1 cellular context compared by ENCODE assay signal in the genomic region with DNA sequence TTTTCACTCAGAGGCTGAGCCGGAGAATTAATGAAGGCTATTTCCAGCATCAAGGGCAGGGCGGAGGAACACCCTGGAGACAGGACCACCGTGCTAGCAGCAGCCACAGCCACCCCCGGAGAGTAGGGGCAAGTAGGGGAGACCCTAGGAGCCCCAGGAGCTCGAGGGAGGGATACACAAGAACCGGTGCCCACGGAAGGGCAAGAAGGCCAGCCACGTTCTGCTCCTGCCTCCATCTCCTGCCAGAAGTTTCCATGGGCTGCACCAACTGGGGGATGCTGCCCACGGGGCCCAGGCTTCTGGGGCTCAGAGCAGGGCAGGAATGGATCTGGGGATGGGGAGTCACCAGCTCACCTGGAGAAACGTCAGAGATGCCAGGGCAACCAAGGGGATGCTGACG.
TF ChIP-seq lines count a peak whose summit lies in the region.

No MANE protein-coding gene starts in this region.

TF ChIP-seq in HepG2, 621 proteins besides CTCF, POLR2A, EP300 and RAD21 (continued from another document):
- TF ChIP-seq, protein P1, sequence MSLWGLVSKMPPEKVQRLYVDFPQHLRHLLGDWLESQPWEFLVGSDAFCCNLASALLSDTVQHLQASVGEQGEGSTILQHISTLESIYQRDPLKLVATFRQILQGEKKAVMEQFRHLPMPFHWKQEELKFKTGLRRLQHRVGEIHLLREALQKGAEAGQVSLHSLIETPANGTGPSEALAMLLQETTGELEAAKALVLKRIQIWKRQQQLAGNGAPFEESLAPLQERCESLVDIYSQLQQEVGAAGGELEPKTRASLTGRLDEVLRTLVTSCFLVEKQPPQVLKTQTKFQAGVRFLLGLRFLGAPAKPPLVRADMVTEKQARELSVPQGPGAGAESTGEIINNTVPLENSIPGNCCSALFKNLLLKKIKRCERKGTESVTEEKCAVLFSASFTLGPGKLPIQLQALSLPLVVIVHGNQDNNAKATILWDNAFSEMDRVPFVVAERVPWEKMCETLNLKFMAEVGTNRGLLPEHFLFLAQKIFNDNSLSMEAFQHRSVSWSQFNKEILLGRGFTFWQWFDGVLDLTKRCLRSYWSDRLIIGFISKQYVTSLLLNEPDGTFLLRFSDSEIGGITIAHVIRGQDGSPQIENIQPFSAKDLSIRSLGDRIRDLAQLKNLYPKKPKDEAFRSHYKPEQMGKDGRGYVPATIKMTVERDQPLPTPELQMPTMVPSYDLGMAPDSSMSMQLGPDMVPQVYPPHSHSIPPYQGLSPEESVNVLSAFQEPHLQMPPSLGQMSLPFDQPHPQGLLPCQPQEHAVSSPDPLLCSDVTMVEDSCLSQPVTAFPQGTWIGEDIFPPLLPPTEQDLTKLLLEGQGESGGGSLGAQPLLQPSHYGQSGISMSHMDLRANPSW (CRISPR knock-in tag; IDR thresholded peaks at IDR 0.05; ENCODE audit: borderline replicate concordance), result no peak
- TF ChIP-seq ZNF329 (CRISPR knock-in tag; IDR thresholded peaks at IDR 0.05; ENCODE audit: low read depth) (no peak), ZNF747 (CRISPR knock-in tag; IDR thresholded peaks at IDR 0.05; ENCODE audit: borderline replicate concordance) (no peak), NFKB2 (CRISPR knock-in tag; IDR thresholded peaks at IDR 0.05; ENCODE audit: borderline replicate concordance) (no peak), SCMH1 (CRISPR knock-in tag; IDR thresholded peaks at IDR 0.05; ENCODE audit: borderline replicate concordance) (no peak), MLLT10 (CRISPR knock-in tag; IDR thresholded peaks at IDR 0.05) (no peak), ZBTB42 (CRISPR knock-in tag; IDR thresholded peaks at IDR 0.05) (no peak)
- TF ChIP-seq, protein P2, sequence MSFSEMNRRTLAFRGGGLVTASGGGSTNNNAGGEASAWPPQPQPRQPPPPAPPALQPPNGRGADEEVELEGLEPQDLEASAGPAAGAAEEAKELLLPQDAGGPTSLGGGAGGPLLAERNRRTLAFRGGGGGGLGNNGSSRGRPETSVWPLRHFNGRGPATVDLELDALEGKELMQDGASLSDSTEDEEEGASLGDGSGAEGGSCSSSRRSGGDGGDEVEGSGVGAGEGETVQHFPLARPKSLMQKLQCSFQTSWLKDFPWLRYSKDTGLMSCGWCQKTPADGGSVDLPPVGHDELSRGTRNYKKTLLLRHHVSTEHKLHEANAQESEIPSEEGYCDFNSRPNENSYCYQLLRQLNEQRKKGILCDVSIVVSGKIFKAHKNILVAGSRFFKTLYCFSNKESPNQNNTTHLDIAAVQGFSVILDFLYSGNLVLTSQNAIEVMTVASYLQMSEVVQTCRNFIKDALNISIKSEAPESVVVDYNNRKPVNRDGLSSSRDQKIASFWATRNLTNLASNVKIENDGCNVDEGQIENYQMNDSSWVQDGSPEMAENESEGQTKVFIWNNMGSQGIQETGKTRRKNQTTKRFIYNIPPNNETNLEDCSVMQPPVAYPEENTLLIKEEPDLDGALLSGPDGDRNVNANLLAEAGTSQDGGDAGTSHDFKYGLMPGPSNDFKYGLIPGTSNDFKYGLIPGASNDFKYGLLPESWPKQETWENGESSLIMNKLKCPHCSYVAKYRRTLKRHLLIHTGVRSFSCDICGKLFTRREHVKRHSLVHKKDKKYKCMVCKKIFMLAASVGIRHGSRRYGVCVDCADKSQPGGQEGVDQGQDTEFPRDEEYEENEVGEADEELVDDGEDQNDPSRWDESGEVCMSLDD (CRISPR knock-in tag; IDR thresholded peaks at IDR 0.05; ENCODE audit: borderline replicate concordance), result no peak
TF ChIP-seq in HepG2: peak in this region for 0.
